In the genomic region with DNA sequence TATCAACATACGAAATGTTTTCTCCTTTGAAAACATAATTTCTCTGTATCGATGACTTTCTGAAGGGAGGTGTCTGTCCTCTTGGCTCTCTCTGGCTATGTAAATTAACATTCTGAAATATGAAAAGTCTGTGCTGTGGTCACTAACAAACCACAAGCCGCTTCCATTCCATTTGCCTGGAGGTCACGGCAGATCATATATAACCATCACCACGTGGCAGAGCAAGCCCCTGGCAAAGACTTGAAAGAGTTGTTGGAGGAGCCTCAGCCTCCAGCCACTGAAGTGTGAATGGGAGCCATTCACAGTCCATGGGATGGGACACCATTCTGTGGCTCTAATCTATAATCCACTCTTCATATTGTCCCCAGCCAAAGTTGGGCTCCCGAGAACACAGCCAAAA, we compare ENCODE assay signal across 18 cellular contexts.
"Had no signal": no experiment of that assay in that cellular context is flagged by ENCODE, and none has a peak within 500 bp of the region (broad histone marks: within the 10 kb centered on the region; RNA-seq: fewer than 3 reads in every experiment).

No MANE protein-coding gene starts in this region.

- H3K27me3 Mint-ChIP-seq: activated B cell treated with CpG ODN at 0.5 μM for 24 hours; activated CD4-positive, alpha-beta memory T cell treated with anti-CD3 and anti-CD28 coated beads for 36 hours; activated naive CD4-positive, alpha-beta T cell treated with anti-CD3 and anti-CD28 coated beads, Interleukin-2, amount 50 U/mL, for 24 hours; dendritic cell treated with granulocyte-macrophage colony-stimulating factor and Interleukin-4, amounts not matched to agents 40 ng/mL and 50 ng/mL, for 4 days; naive thymus-derived CD8-positive, alpha-beta T cell; T-cell had no signal

- H3K27ac Mint-ChIP-seq: activated B cell treated with CpG ODN at 0.5 μM for 24 hours; activated CD4-positive, alpha-beta memory T cell treated with anti-CD3 and anti-CD28 coated beads for 36 hours; activated naive CD4-positive, alpha-beta T cell treated with anti-CD3 and anti-CD28 coated beads, Interleukin-2, amount 50 U/mL, for 24 hours; dendritic cell treated with granulocyte-macrophage colony-stimulating factor and Interleukin-4, amounts not matched to agents 40 ng/mL and 50 ng/mL, for 4 days; T-cell had no signal

- H3K9me3 ChIP-seq: esophagus squamous epithelium, thyroid gland had no signal

- DNase-seq: activated B cell treated with CpG ODN at 0.5 μM for 24 hours; activated CD4-positive, alpha-beta memory T cell treated with anti-CD3 and anti-CD28 coated beads for 36 hours; activated CD4-positive, alpha-beta T cell treated with anti-CD3 and anti-CD28 coated beads for 4 hours; activated T-cell treated with anti-CD3 and anti-CD28 coated beads, Interleukin-2, amount 50 U/mL, for 4 hours; effector memory CD4-positive, alpha-beta T cell; esophagus squamous epithelium; left cardiac atrium; mesenchymal stem cell; naive thymus-derived CD8-positive, alpha-beta T cell; stimulated activated CD4-positive, alpha-beta T cell treated with anti-CD3 and anti-CD28 coated beads, Interleukin-12 subunit alpha, Interleukin-12 subunit beta, amount 100 ng/mL, for 4 hours; stimulated activated CD4-positive, alpha-beta T cell treated with anti-CD3 and anti-CD28 coated beads, Interleukin-1b, Interleukin-23, amount 100 ng/mL, for 48 hours; stimulated activated CD8-positive, alpha-beta memory T cell treated with anti-CD3 and anti-CD28 coated beads, Interleukin-4, amount 100 ng/mL, for 48 hours; stimulated activated naive CD4-positive, alpha-beta T cell; T-cell; thyroid gland had no signal

- H3K4me3 Mint-ChIP-seq: activated B cell treated with CpG ODN at 0.5 μM for 24 hours; activated CD4-positive, alpha-beta memory T cell treated with anti-CD3 and anti-CD28 coated beads for 36 hours; activated naive CD4-positive, alpha-beta T cell treated with anti-CD3 and anti-CD28 coated beads, Interleukin-2, amount 50 U/mL, for 24 hours; activated T-cell treated with anti-CD3 and anti-CD28 coated beads, Interleukin-2, amount 50 U/mL, for 4 hours; dendritic cell treated with granulocyte-macrophage colony-stimulating factor and Interleukin-4, amounts not matched to agents 40 ng/mL and 50 ng/mL, for 4 days; naive thymus-derived CD8-positive, alpha-beta T cell; T-cell had no signal

- H3K4me1 ChIP-seq: thyroid gland had no signal

- H3K27ac ChIP-seq: esophagus squamous epithelium, hepatocyte, thyroid gland had no signal

- ATAC-seq: activated T-cell treated with anti-CD3 and anti-CD28 coated beads, Interleukin-2, amount 50 U/mL, for 4 hours; left cardiac atrium; naive thymus-derived CD8-positive, alpha-beta T cell; T-cell had no signal

- H3K4me3 ChIP-seq: esophagus squamous epithelium, hepatocyte, thyroid gland had no signal

- H3K36me3 ChIP-seq: thyroid gland had no signal

- H3K27me3 ChIP-seq: esophagus squamous epithelium, hepatocyte, thyroid gland had no signal

- H3K9me3 Mint-ChIP-seq: activated B cell treated with CpG ODN at 0.5 μM for 24 hours; activated CD4-positive, alpha-beta memory T cell treated with anti-CD3 and anti-CD28 coated beads for 36 hours; activated naive CD4-positive, alpha-beta T cell treated with anti-CD3 and anti-CD28 coated beads, Interleukin-2, amount 50 U/mL, for 24 hours; activated T-cell treated with anti-CD3 and anti-CD28 coated beads, Interleukin-2, amount 50 U/mL, for 4 hours; dendritic cell treated with granulocyte-macrophage colony-stimulating factor and Interleukin-4, amounts not matched to agents 40 ng/mL and 50 ng/mL, for 4 days; naive thymus-derived CD8-positive, alpha-beta T cell; T-cell had no signal
